38 cellular contexts compared by ENCODE assay signal in the genomic region with DNA sequence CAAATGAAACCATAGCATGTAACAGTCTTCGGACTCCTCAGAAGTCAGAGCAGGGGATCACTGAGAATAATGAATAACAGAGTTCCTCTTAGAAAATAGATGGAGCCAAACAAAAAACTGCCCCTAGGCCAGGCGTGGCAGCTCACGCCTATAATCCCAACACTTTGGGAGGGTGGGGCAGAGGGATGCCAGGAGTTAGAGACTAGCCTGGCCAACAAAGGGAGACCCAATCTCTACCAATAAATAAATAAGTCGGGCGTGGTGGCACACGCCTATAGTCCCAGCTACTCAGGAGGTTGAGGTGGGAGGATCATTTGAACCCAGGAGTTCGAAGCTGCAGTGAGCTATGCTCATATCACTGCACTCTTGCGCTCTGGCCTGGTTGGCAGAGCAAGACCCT. TPM values are rescaled to one million over a fixed set of nuclear protein-coding genes. Genes with fewer than 3 reads are reported as not detected.
"Had no signal": no experiment of that assay in that cellular context is flagged by ENCODE, and none has a peak within 500 bp of the region (broad histone marks: within the 10 kb centered on the region; RNA-seq: fewer than 3 reads in every experiment).

No MANE protein-coding gene starts in this region.

- H3K36me3 Mint-ChIP-seq: activated naive CD4-positive, alpha-beta T cell treated with anti-CD3 and anti-CD28 coated beads, Interleukin-2, amount 10 ng/mL, durations not matched to agents 7 days and 5 days; activated naive CD4-positive, alpha-beta T cell treated with anti-CD3 and anti-CD28 coated beads, Interleukin-2, amount 50 U/mL, for 24 hours; activated naive CD4-positive, alpha-beta T cell treated with anti-CD3 and anti-CD28 coated beads, Interleukin-2, amount 50 U/mL, for 72 hours; activated naive CD8-positive, alpha-beta T cell; activated naive CD8-positive, alpha-beta T cell treated with anti-CD3 and anti-CD28 coated beads for 36 hours; activated naive CD8-positive, alpha-beta T cell treated with anti-CD3 and anti-CD28 coated beads, Interleukin-2, amount 10 ng/mL, durations not matched to agents 7 days and 5 days; brain had no signal

- H3K9me3 ChIP-seq: adrenal gland, ascending aorta, body of pancreas, breast epithelium had no signal

- ATAC-seq: activated naive CD4-positive, alpha-beta T cell treated with anti-CD3 and anti-CD28 coated beads, Interleukin-2, amount 50 U/mL, for 72 hours; activated naive CD8-positive, alpha-beta T cell treated with anti-CD3 and anti-CD28 coated beads, Interleukin-2, amount 50 U/mL, for 24 hours; activated T-cell treated with anti-CD3 and anti-CD28 coated beads, Interleukin-2, amount 50 U/mL, for 4 hours; activated T-cell treated with anti-CD3 and anti-CD28 coated beads, Interleukin-2, amount 50 U/mL, for 72 hours; activated T-helper 17 cell treated with anti-CD3 and anti-CD28 coated beads, Interleukin-2, amount 50 U/mL, for 72 hours; body of pancreas had no signal

- H3K9me3 Mint-ChIP-seq: activated naive CD4-positive, alpha-beta T cell treated with anti-CD3 and anti-CD28 coated beads for 36 hours; activated naive CD4-positive, alpha-beta T cell treated with anti-CD3 and anti-CD28 coated beads, Interleukin-2, amount 10 ng/mL, durations not matched to agents 7 days and 5 days; activated naive CD4-positive, alpha-beta T cell treated with anti-CD3 and anti-CD28 coated beads, Interleukin-2, amount 50 U/mL, for 24 hours; activated naive CD4-positive, alpha-beta T cell treated with anti-CD3 and anti-CD28 coated beads, Interleukin-2, amount 50 U/mL, for 72 hours; activated naive CD8-positive, alpha-beta T cell treated with anti-CD3 and anti-CD28 coated beads for 36 hours; activated naive CD8-positive, alpha-beta T cell treated with anti-CD3 and anti-CD28 coated beads, Interleukin-2, amount 10 ng/mL, durations not matched to agents 7 days and 5 days; activated naive CD8-positive, alpha-beta T cell treated with anti-CD3 and anti-CD28 coated beads, Interleukin-2, amount 50 U/mL, for 24 hours; activated T-cell treated with anti-CD3 and anti-CD28 coated beads, Interleukin-2, amount 50 U/mL, for 24 hours; activated T-cell treated with anti-CD3 and anti-CD28 coated beads, Interleukin-2, amount 50 U/mL, for 4 hours; activated T-cell treated with anti-CD3 and anti-CD28 coated beads, Interleukin-2, amount 50 U/mL, for 72 hours; activated T-helper 1 cell treated with anti-CD3 and anti-CD28 coated beads, Interleukin-12 subunit alpha, Interleukin-12 subunit beta, Interleukin-2, Interleukin-4 antibody, amounts not matched to agents 30 ng/mL and 10 ng/mL and 1 ng/mL, durations not matched to agents 14 hours and 24 hours and 36 hours; activated T-helper 17 cell treated with anti-CD3 and anti-CD28 coated beads, Interleukin-2, amount 50 U/mL, for 72 hours; activated T-helper 2 cell treated with anti-CD3 and anti-CD28 coated beads, Interferon-gamma antibody, Interleukin-2, Interleukin-4, amounts not matched to agents 10 μg/mL and 5 μg/mL and 100 μg/mL, durations not matched to agents 14 hours and 24 hours and 36 hours; brain; central memory CD8-positive, alpha-beta T cell had no signal

- H3K27ac Mint-ChIP-seq: activated naive CD4-positive, alpha-beta T cell treated with anti-CD3 and anti-CD28 coated beads for 36 hours; activated naive CD4-positive, alpha-beta T cell treated with anti-CD3 and anti-CD28 coated beads, Interleukin-2, amount 10 ng/mL, durations not matched to agents 7 days and 5 days; activated naive CD4-positive, alpha-beta T cell treated with anti-CD3 and anti-CD28 coated beads, Interleukin-2, amount 50 U/mL, for 72 hours; activated naive CD8-positive, alpha-beta T cell; activated naive CD8-positive, alpha-beta T cell treated with anti-CD3 and anti-CD28 coated beads for 36 hours; activated naive CD8-positive, alpha-beta T cell treated with anti-CD3 and anti-CD28 coated beads, Interleukin-2, amount 10 ng/mL, durations not matched to agents 7 days and 5 days; activated naive CD8-positive, alpha-beta T cell treated with anti-CD3 and anti-CD28 coated beads, Interleukin-2, amount 50 U/mL, for 24 hours; activated T-cell treated with anti-CD3 and anti-CD28 coated beads, Interleukin-2, amount 50 U/mL, for 24 hours; activated T-cell treated with anti-CD3 and anti-CD28 coated beads, Interleukin-2, amount 50 U/mL, for 72 hours; activated T-helper 1 cell treated with anti-CD3 and anti-CD28 coated beads, Interleukin-12 subunit alpha, Interleukin-12 subunit beta, Interleukin-2, Interleukin-4 antibody, amounts not matched to agents 30 ng/mL and 10 ng/mL and 1 ng/mL, durations not matched to agents 14 hours and 24 hours and 36 hours; activated T-helper 17 cell treated with anti-CD3 and anti-CD28 coated beads, Interleukin-2, amount 50 U/mL, for 72 hours; activated T-helper 2 cell treated with anti-CD3 and anti-CD28 coated beads, Interferon-gamma antibody, Interleukin-2, Interleukin-4, amounts not matched to agents 10 μg/mL and 5 μg/mL and 100 μg/mL, durations not matched to agents 14 hours and 24 hours and 36 hours; brain had no signal

- DNase-seq: activated effector memory CD4-positive, alpha-beta T cell treated with anti-CD3 and anti-CD28 coated beads, Interleukin-2, amount 50 U/mL, for 16 hours; activated effector memory CD4-positive, alpha-beta T cell treated with Interleukin-2 at 50 U/mL for 16 hours; activated gamma-delta T cell; activated gamma-delta T cell treated with Interleukin-2 at 50 U/mL for 16 hours; activated naive CD4-positive, alpha-beta T cell; activated naive CD4-positive, alpha-beta T cell treated with anti-CD3 and anti-CD28 coated beads for 36 hours; activated naive CD4-positive, alpha-beta T cell treated with anti-CD3 and anti-CD28 coated beads, Interleukin-2, amount 10 ng/mL, durations not matched to agents 7 days and 5 days; activated naive CD4-positive, alpha-beta T cell treated with anti-CD3 and anti-CD28 coated beads, Interleukin-2, amount 50 U/mL, for 16 hours; activated naive CD4-positive, alpha-beta T cell treated with Interleukin-2 at 50 U/mL for 16 hours; activated naive CD8-positive, alpha-beta T cell treated with anti-CD3 and anti-CD28 coated beads for 36 hours; activated naive CD8-positive, alpha-beta T cell treated with anti-CD3 and anti-CD28 coated beads, Interleukin-2, amount 10 ng/mL, durations not matched to agents 7 days and 5 days; activated naive CD8-positive, alpha-beta T cell treated with anti-CD3 and anti-CD28 coated beads, Interleukin-2, amount 50 U/mL, for 24 hours; activated T-cell treated with anti-CD3 and anti-CD28 coated beads, Interleukin-2, amount 50 U/mL, for 1 hour; activated T-cell treated with anti-CD3 and anti-CD28 coated beads, Interleukin-2, amount 50 U/mL, for 24 hours; activated T-cell treated with anti-CD3 and anti-CD28 coated beads, Interleukin-2, amount 50 U/mL, for 4 hours; activated T-cell treated with anti-CD3 and anti-CD28 coated beads, Interleukin-2, amount 50 U/mL, for 48 hours; activated T-cell treated with anti-CD3 and anti-CD28 coated beads, Interleukin-2, amount 50 U/mL, for 72 hours; adrenal gland; amniotic stem cell; amygdala; anterior cingulate cortex; aorta; body of pancreas; brain microvascular endothelial cell; caudate nucleus; central memory CD4-positive, alpha-beta T cell; cerebellar nuclear complex had no signal

- H3K27me3 Mint-ChIP-seq: activated naive CD4-positive, alpha-beta T cell treated with anti-CD3 and anti-CD28 coated beads, Interleukin-2, amount 10 ng/mL, durations not matched to agents 7 days and 5 days had no signal

- H3K36me3 ChIP-seq: adrenal gland, ascending aorta, brain microvascular endothelial cell, breast epithelium, cardiac muscle cell had no signal

- H3K27ac ChIP-seq: adrenal gland, ascending aorta, body of pancreas, brain microvascular endothelial cell, breast epithelium, cardiac muscle cell had no signal

- H3K4me1 Mint-ChIP-seq: activated naive CD4-positive, alpha-beta T cell treated with anti-CD3 and anti-CD28 coated beads, Interleukin-2, amount 10 ng/mL, durations not matched to agents 7 days and 5 days; activated naive CD4-positive, alpha-beta T cell treated with anti-CD3 and anti-CD28 coated beads, Interleukin-2, amount 50 U/mL, for 24 hours; activated naive CD8-positive, alpha-beta T cell treated with anti-CD3 and anti-CD28 coated beads for 36 hours; activated naive CD8-positive, alpha-beta T cell treated with anti-CD3 and anti-CD28 coated beads, Interleukin-2, amount 10 ng/mL, durations not matched to agents 7 days and 5 days; activated naive CD8-positive, alpha-beta T cell treated with anti-CD3 and anti-CD28 coated beads, Interleukin-2, amount 50 U/mL, for 24 hours; activated T-helper 17 cell treated with anti-CD3 and anti-CD28 coated beads, Interleukin-2, amount 50 U/mL, for 72 hours; brain; central memory CD8-positive, alpha-beta T cell had no signal

- H3K4me3 ChIP-seq: adrenal gland, ascending aorta, body of pancreas, breast epithelium, cardiac muscle cell had no signal

- H3K4me1 ChIP-seq: adrenal gland, ascending aorta, body of pancreas, breast epithelium had no signal

- H3K4me3 Mint-ChIP-seq: activated naive CD4-positive, alpha-beta T cell treated with anti-CD3 and anti-CD28 coated beads for 36 hours; activated naive CD4-positive, alpha-beta T cell treated with anti-CD3 and anti-CD28 coated beads, Interleukin-2, amount 10 ng/mL, durations not matched to agents 7 days and 5 days; activated naive CD4-positive, alpha-beta T cell treated with anti-CD3 and anti-CD28 coated beads, Interleukin-2, amount 50 U/mL, for 24 hours; activated naive CD8-positive, alpha-beta T cell; activated naive CD8-positive, alpha-beta T cell treated with anti-CD3 and anti-CD28 coated beads for 36 hours; activated naive CD8-positive, alpha-beta T cell treated with anti-CD3 and anti-CD28 coated beads, Interleukin-2, amount 10 ng/mL, durations not matched to agents 7 days and 5 days; activated naive CD8-positive, alpha-beta T cell treated with anti-CD3 and anti-CD28 coated beads, Interleukin-2, amount 50 U/mL, for 24 hours; activated T-cell treated with anti-CD3 and anti-CD28 coated beads, Interleukin-2, amount 50 U/mL, for 24 hours; activated T-cell treated with anti-CD3 and anti-CD28 coated beads, Interleukin-2, amount 50 U/mL, for 4 hours; activated T-cell treated with anti-CD3 and anti-CD28 coated beads, Interleukin-2, amount 50 U/mL, for 72 hours; activated T-helper 1 cell treated with anti-CD3 and anti-CD28 coated beads, Interleukin-12 subunit alpha, Interleukin-12 subunit beta, Interleukin-2, Interleukin-4 antibody, amounts not matched to agents 30 ng/mL and 10 ng/mL and 1 ng/mL, durations not matched to agents 14 hours and 24 hours and 36 hours; activated T-helper 17 cell treated with anti-CD3 and anti-CD28 coated beads, Interleukin-2, amount 50 U/mL, for 72 hours; brain; central memory CD8-positive, alpha-beta T cell had no signal

RNA-seq across cellular contexts. Expression of a gene that starts 58.5 kb away (rescaled TPM):
- total RNA-seq: activated naive CD4-positive, alpha-beta T cell treated with anti-CD3 and anti-CD28 coated beads for 36 hours; activated naive CD4-positive, alpha-beta T cell treated with anti-CD3 and anti-CD28 coated beads, Interleukin-2, amount 50 U/mL, for 72 hours; activated naive CD8-positive, alpha-beta T cell treated with anti-CD3 and anti-CD28 coated beads for 36 hours; activated naive CD8-positive, alpha-beta T cell treated with anti-CD3 and anti-CD28 coated beads, Interleukin-2, amount 10 ng/mL, durations not matched to agents 7 days and 5 days; activated T-cell treated with anti-CD3 and anti-CD28 coated beads, Interleukin-2, amount 50 U/mL, for 4 hours; activated T-cell treated with anti-CD3 and anti-CD28 coated beads, Interleukin-2, amount 50 U/mL, for 72 hours; activated T-helper 1 cell treated with anti-CD3 and anti-CD28 coated beads, Interleukin-12 subunit alpha, Interleukin-12 subunit beta, Interleukin-2, Interleukin-4 antibody, amounts not matched to agents 30 ng/mL and 10 ng/mL and 1 ng/mL, durations not matched to agents 14 hours and 24 hours and 36 hours; activated T-helper 17 cell treated with anti-CD3 and anti-CD28 coated beads, Interleukin-2, amount 50 U/mL, for 72 hours; activated T-helper 2 cell treated with anti-CD3 and anti-CD28 coated beads, Interferon-gamma antibody, Interleukin-2, Interleukin-4, amounts not matched to agents 10 μg/mL and 5 μg/mL and 100 μg/mL, durations not matched to agents 14 hours and 24 hours and 36 hours had no signal
